In the genomic region with DNA sequence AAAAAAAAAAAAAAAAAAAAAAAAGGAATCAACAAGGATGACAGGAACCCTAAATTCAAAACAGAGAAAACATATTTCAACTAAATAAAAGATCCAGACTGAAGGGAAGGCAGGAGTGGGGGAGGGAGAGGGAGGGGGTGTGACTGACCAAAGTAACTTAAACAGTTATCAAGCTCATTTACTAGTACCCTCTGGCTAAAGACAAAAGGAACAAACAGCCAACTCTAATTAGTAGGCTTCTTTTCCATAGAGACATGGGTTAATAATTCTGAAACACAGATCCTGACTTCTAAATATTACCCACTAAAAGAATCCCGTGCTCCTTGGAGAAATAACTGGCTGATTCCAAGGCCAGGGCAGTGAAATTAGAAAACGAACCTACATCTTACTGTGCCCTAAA, we compare ENCODE assay signal across 22 cellular contexts. TPM values are rescaled to one million over a fixed set of nuclear protein-coding genes. Genes with fewer than 3 reads are reported as not detected.
DNase-seq lines count a peak whose midpoint lies in the region; ATAC-seq, FAIRE-seq and TF ChIP-seq lines count a peak whose summit lies in the region.
"Had no signal": no experiment of that assay in that cellular context is flagged by ENCODE, and none has a peak within 500 bp of the region (broad histone marks: within the 10 kb centered on the region; RNA-seq: fewer than 3 reads in every experiment).

No MANE protein-coding gene starts in this region.

- no TSS peak for BruUV-seq in Caco-2 (replicated peaks; lab: Mats Ljungman, UMichigan)

- H3K27me3 Mint-ChIP-seq in CD4-positive, alpha-beta T cell, result no peaks in the 10 kb centered on the region
- H3K27me3 Mint-ChIP-seq in endothelial cell (ENCODE audit: unreplicated experiment), result no peaks in the 10 kb centered on the region
- no peaks in the 10 kb centered on the region for H3K27me3 Mint-ChIP-seq in progenitor cell of endocrine pancreas
- no peaks in the 10 kb centered on the region for H3K27me3 Mint-ChIP-seq in Caco-2 (ENCODE audit: insufficient read depth, unreplicated experiment)

- peak overlapping the region in 6 of 11 experiments; percentile 0 to 93 (median 31); a peak in 8 of 22 replicates for H3K4me2 ChIP-seq in BLaER1 treated with 17β-estradiol and CSF1 and Interleukin-3, amounts not matched to agents 10 nM and 100 nM

- CTCF ChIA-PET in CD4-positive, alpha-beta T cell (lab: Charles Lee), result no interaction called here
- CTCF ChIA-PET in Caco-2 (lab: Charles Lee), result no interaction called here

- ATAC-seq in CD4-positive, alpha-beta T cell (ENCODE audit: poor library complexity), result no peak
- ATAC-seq: HCT116 had no signal

- peaks cover 28 to 43% (median 35%) of the 10 kb centered on the region in 11 experiments for H3K36me3 ChIP-seq in BLaER1 treated with 17β-estradiol and CSF1 and Interleukin-3, amounts not matched to agents 10 nM and 100 nM
- H3K36me3 ChIP-seq in Caco-2 (ENCODE audit: control insufficient read depth, insufficient read depth, low read length), result no peaks in the 10 kb centered on the region; the same call in 1 of the 2 replicates

- peak overlapping the region in 9 of 11 experiments; percentile 2 to 90 (median 26); a peak in 9 of 22 replicates for H3K27ac ChIP-seq in BLaER1 treated with 17β-estradiol and CSF1 and Interleukin-3, amounts not matched to agents 10 nM and 100 nM
- H3K27ac ChIP-seq in CD4-positive, alpha-beta T cell (ENCODE audit: low read depth, low read length), result no peak overlapping the region
- H3K27ac ChIP-seq: C4-2B, SK-N-MC had no signal

- no peak for FAIRE-seq in GM19239 (lab: Jason Lieb, UNC)
- FAIRE-seq: GM18507 had no signal

- H3K9ac ChIP-seq in BLaER1 treated with 17β-estradiol and CSF1 and Interleukin-3, amounts not matched to agents 10 nM and 100 nM, result no peak overlapping the region

- H3K4me3 Mint-ChIP-seq in CD4-positive, alpha-beta T cell, result no peak overlapping the region
- no peak overlapping the region for H3K4me3 Mint-ChIP-seq in endothelial cell (ENCODE audit: unreplicated experiment)
- H3K4me3 Mint-ChIP-seq in progenitor cell of endocrine pancreas (ENCODE audit: low read depth), result no peak overlapping the region
- no peak overlapping the region for H3K4me3 Mint-ChIP-seq in Caco-2 (ENCODE audit: unreplicated experiment)

- H3K9me3 ChIP-seq in BLaER1 treated with 17β-estradiol and CSF1 and Interleukin-3, amounts not matched to agents 10 nM and 100 nM (replicated peaks in 1 of 11), result peaks cover 0 to 8% (median 0%) of the 10 kb centered on the region in 11 experiments; a peak in 1 of 22 replicates
- H3K9me3 ChIP-seq in CD4-positive, alpha-beta T cell (ENCODE audit: control insufficient read depth, low read length), result no peaks in the 10 kb centered on the region
- no peaks in the 10 kb centered on the region for H3K9me3 ChIP-seq in Caco-2

- no peaks in the 10 kb centered on the region for H3K9me3 Mint-ChIP-seq in CD4-positive, alpha-beta T cell
- H3K9me3 Mint-ChIP-seq in endothelial cell (ENCODE audit: unreplicated experiment) (no peaks in the 10 kb centered on the region), progenitor cell of endocrine pancreas (ENCODE audit: low read depth) (no peaks in the 10 kb centered on the region), Caco-2 (ENCODE audit: unreplicated experiment) (no peaks in the 10 kb centered on the region)

- peaks cover 0 to 79% (median 7%) of the 10 kb centered on the region in 11 experiments; a peak in 13 of 22 replicates for H4K20me1 ChIP-seq in BLaER1 treated with 17β-estradiol and CSF1 and Interleukin-3, amounts not matched to agents 10 nM and 100 nM

- peaks cover 47 to 67% (median 61%) of the 10 kb centered on the region in 10 experiments for H3K4me1 ChIP-seq in BLaER1 treated with 17β-estradiol and CSF1 and Interleukin-3, amounts not matched to agents 10 nM and 100 nM
- no peaks in the 10 kb centered on the region for H3K4me1 ChIP-seq in Caco-2

- POLR2A ChIA-PET in CD4-positive, alpha-beta T cell (lab: Charles Lee), result no interaction called here
- POLR2A ChIA-PET in Caco-2 (lab: Charles Lee), result no interaction called here

- intact Hi-C loops in CD4-positive, alpha-beta T cell (cut with DNase I, micrococcal nuclease), result no loop called here
- intact Hi-C loops in Caco-2 (cut with micrococcal nuclease; ENCODE audit: unreplicated experiment), result no loop called here

- H3K4me1 Mint-ChIP-seq in CD4-positive, alpha-beta T cell (ENCODE audit: low read depth), result peaks cover 51% of the 10 kb centered on the region
- no peaks in the 10 kb centered on the region for H3K4me1 Mint-ChIP-seq in endothelial cell (ENCODE audit: unreplicated experiment)
- peaks cover 4% of the 10 kb centered on the region for H3K4me1 Mint-ChIP-seq in progenitor cell of endocrine pancreas (ENCODE audit: low read depth)
- no peaks in the 10 kb centered on the region for H3K4me1 Mint-ChIP-seq in Caco-2 (ENCODE audit: low read depth, unreplicated experiment)

- no peak for DNase-seq in CD4-positive, alpha-beta T cell
- DNase-seq in endothelial cell (ENCODE audit: low spot score) (no peak), progenitor cell of endocrine pancreas (ENCODE audit: low spot score, unreplicated experiment) (no peak), HPDE6-E6E7 (ENCODE audit: extremely low spot score) (no peak), Caco-2 (no peak), GM19239 (ENCODE audit: insufficient read length, low spot score) (no peak)
- DNase-seq: DMS53, EL, GOT3, NCI-H1092 treated with DMSO at 0.1 percent for 48 hours, NCI-H2227 treated with DMSO at 0.1 percent for 48 hours, NCI-H524, NCI-H82, OCI-M1, SHP77 had no signal

- peaks cover 44% of the 10 kb centered on the region for H3K36me3 Mint-ChIP-seq in CD4-positive, alpha-beta T cell (ENCODE audit: low read depth)
- H3K36me3 Mint-ChIP-seq in endothelial cell (ENCODE audit: low read depth, unreplicated experiment) (no peaks in the 10 kb centered on the region), progenitor cell of endocrine pancreas (ENCODE audit: insufficient read depth) (peaks cover 5% of the 10 kb centered on the region), Caco-2 (ENCODE audit: insufficient read depth, unreplicated experiment) (peaks cover 16% of the 10 kb centered on the region)

- no peaks in the 10 kb centered on the region for H3K27me3 ChIP-seq in BLaER1 treated with 17β-estradiol and CSF1 and Interleukin-3, amounts not matched to agents 10 nM and 100 nM
- H3K27me3 ChIP-seq in CD4-positive, alpha-beta T cell (ENCODE audit: control insufficient read depth, insufficient read depth, low read length), result no peaks in the 10 kb centered on the region
- no peaks in the 10 kb centered on the region for H3K27me3 ChIP-seq in Caco-2 (replicated peaks; ENCODE audit: control insufficient read depth, insufficient read depth, low read length)

- H3K27ac Mint-ChIP-seq in CD4-positive, alpha-beta T cell, result peak overlapping the region; percentile 51
- H3K27ac Mint-ChIP-seq in endothelial cell (ENCODE audit: unreplicated experiment) (peak overlapping the region; percentile 17), progenitor cell of endocrine pancreas (peak overlapping the region; percentile 49), Caco-2 (ENCODE audit: unreplicated experiment) (no peak overlapping the region)

- H3K4me3 ChIP-seq in BLaER1 treated with 17β-estradiol and CSF1 and Interleukin-3, amounts not matched to agents 10 nM and 100 nM, result no peak overlapping the region
- no peak overlapping the region for H3K4me3 ChIP-seq in Caco-2 (ENCODE audit: low read depth, low read length)
- H3K4me3 ChIP-seq: SK-N-MC had no signal

- no peak for TF ChIP-seq CTCF in CD4-positive, alpha-beta T cell (IDR thresholded peaks at IDR 0.05)
- TF ChIP-seq CTCF in endothelial cell (IDR thresholded peaks at IDR 0.05; ENCODE audit: unreplicated experiment), result no peak
- no peak for TF ChIP-seq CTCF in progenitor cell of endocrine pancreas (IDR thresholded peaks at IDR 0.05; ENCODE audit: unreplicated experiment)
- TF ChIP-seq CTCF in Caco-2 (IDR thresholded peaks at IDR 0.05; ENCODE audit: insufficient read depth in 1 of 2, low read depth in 1 of 2, low read length in 1 of 2, severe bottlenecking in 1 of 2, unreplicated experiment in 1 of 2), result no peak

RNA-seq across cellular contexts. Expression of gene USP48, which starts 23.8 kb away (rescaled TPM):
- total RNA-seq in CD4-positive, alpha-beta T cell, result 10 to 100 TPM; 73.3 to 76.0 TPM
- total RNA-seq in endothelial cell (ENCODE audit: unreplicated experiment), result 57.9 TPM
- 77.3 and 84.9 TPM in 2 replicates for total RNA-seq in progenitor cell of endocrine pancreas
- total RNA-seq in Caco-2 (2022), result 49.1 and 52.0 TPM in 2 replicates

RNA-seq across cellular contexts. Expression of gene LDLRAD2, which starts 52.9 kb away (rescaled TPM):
- not detected for total RNA-seq in CD4-positive, alpha-beta T cell
- total RNA-seq in endothelial cell (ENCODE audit: unreplicated experiment) (1.3 TPM), progenitor cell of endocrine pancreas (0.55 and 0.77 TPM in 2 replicates), Caco-2 (2022) (not detected in 2 replicates)
- total RNA-seq: LHCN-M2, RPMI7951 had no signal
